8 cellular contexts compared by ENCODE assay signal in the genomic region with DNA sequence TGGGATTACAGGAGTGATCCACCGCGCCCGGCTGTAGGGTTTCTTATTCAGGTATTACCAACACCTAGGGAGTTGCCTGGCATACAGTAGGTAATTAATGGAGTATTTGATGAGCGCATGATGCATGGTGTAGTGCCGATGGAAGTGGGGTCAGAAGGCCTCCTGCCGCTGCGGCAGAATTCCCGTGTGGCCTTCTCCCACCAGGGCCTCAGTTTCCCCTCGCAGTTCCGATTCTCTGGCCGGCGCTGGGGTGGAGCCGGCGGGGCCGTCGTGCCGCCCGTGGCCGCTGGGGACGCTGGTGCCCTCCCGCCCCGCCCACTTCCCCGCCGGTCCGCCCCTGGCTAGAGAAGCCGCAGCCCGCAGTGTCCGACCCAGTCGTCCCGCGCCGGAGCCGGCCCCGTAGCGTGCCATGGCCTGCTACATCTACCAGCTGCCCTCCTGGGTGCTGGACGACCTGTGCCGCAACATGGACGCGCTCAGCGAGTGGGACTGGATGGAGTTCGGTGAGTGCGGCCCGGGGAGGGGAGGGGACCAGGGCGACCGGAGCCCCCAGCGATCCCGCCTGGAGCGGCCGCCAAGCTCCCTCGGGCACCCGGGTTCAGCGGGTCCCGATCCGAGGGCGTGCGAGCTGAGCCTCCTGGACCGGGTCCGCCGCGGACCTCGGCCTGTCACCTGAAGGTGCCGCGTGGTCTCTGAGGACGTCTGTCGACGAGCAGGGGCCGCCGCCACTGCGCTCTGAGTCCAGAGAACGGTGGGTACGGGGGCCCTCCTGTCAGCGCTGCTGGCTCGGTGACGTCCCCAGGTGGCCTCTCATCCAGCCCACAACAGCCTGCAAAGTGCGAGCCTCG. TPM values are rescaled to one million over a fixed set of nuclear protein-coding genes. Genes with fewer than 3 reads are reported as not detected.
DNase-seq lines count a peak whose midpoint lies in the region; ATAC-seq lines count a peak whose summit lies in the region.

A gene with protein sequence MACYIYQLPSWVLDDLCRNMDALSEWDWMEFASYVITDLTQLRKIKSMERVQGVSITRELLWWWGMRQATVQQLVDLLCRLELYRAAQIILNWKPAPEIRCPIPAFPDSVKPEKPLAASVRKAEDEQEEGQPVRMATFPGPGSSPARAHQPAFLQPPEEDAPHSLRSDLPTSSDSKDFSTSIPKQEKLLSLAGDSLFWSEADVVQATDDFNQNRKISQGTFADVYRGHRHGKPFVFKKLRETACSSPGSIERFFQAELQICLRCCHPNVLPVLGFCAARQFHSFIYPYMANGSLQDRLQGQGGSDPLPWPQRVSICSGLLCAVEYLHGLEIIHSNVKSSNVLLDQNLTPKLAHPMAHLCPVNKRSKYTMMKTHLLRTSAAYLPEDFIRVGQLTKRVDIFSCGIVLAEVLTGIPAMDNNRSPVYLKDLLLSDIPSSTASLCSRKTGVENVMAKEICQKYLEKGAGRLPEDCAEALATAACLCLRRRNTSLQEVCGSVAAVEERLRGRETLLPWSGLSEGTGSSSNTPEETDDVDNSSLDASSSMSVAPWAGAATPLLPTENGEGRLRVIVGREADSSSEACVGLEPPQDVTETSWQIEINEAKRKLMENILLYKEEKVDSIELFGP (plus strand): TSS at position 374 of the 848 bp plus-strand sequence. CDS start 36 bp downstream, at position 410.

- H3K27me3 Mint-ChIP-seq in dendritic cell treated with granulocyte-macrophage colony-stimulating factor and Interleukin-4, amounts not matched to agents 40 ng/mL and 50 ng/mL, for 4 days, result no peaks in the 10 kb centered on the region

- ATAC-seq in GM21619 (IDR thresholded peaks at IDR 0.05; ENCODE audit: unreplicated experiment) (peak; percentile 81), left lobe of liver (peak; percentile 97)

- intact Hi-C loops in dendritic cell treated with granulocyte-macrophage colony-stimulating factor and Interleukin-4, amounts not matched to agents 40 ng/mL and 50 ng/mL, for 4 days (cut with micrococcal nuclease), result loop anchor here (2.0 kb wide), 1 partner anchor 60 kb away; no protein-coding TSS in a partner anchor

- H3K9me3 Mint-ChIP-seq in dendritic cell treated with granulocyte-macrophage colony-stimulating factor and Interleukin-4, amounts not matched to agents 40 ng/mL and 50 ng/mL, for 4 days, result peaks cover 11% of the 10 kb centered on the region

- peaks cover 10% of the 10 kb centered on the region for H3K36me3 Mint-ChIP-seq in dendritic cell treated with granulocyte-macrophage colony-stimulating factor and Interleukin-4, amounts not matched to agents 40 ng/mL and 50 ng/mL, for 4 days (ENCODE audit: low read depth)

- H3K4me1 Mint-ChIP-seq in dendritic cell treated with granulocyte-macrophage colony-stimulating factor and Interleukin-4, amounts not matched to agents 40 ng/mL and 50 ng/mL, for 4 days (ENCODE audit: low read depth), result peaks cover 20% of the 10 kb centered on the region

- H3K27ac Mint-ChIP-seq in dendritic cell treated with granulocyte-macrophage colony-stimulating factor and Interleukin-4, amounts not matched to agents 40 ng/mL and 50 ng/mL, for 4 days, result peak within 1 kb of the TSS; percentile 80

- peak; percentile 73 for DNase-seq in EH (ENCODE audit: low read depth)
- DNase-seq in Kasumi-1 (lab: John Stamatoyannopoulos, UW), result peak; percentile 33 to 46
- DNase-seq in activated CD4-positive, alpha-beta T cell treated with anti-CD3 and anti-CD28 coated beads for 4 hours, result peak; percentile 44 to 60
- DNase-seq in left lobe of liver (ENCODE audit: low spot score), result peak; percentile 85
- peak; percentile 62 to 73 for DNase-seq in stimulated activated CD4-positive, alpha-beta T cell treated with anti-CD3 and anti-CD28 coated beads, Interleukin-2, amount 100 ng/mL, for 24 hours
- no peak for DNase-seq in NCI-H1436 treated with DMSO at 0.1 percent for 48 hours (lab: John Stamatoyannopoulos, UW)

- peak within 1 kb of the TSS; percentile 85 for H3K4me3 Mint-ChIP-seq in dendritic cell treated with granulocyte-macrophage colony-stimulating factor and Interleukin-4, amounts not matched to agents 40 ng/mL and 50 ng/mL, for 4 days

RNA-seq across cellular contexts. Expression of the gene that starts here (rescaled TPM):
- total RNA-seq in left lobe of liver, result 4.5 TPM
